ENCODE assay signal across 17 cellular contexts in genomic region chr2:200797242-200797770, GRCh38. TPM values are rescaled to one million over a fixed set of nuclear protein-coding genes. Genes with fewer than 3 reads are reported as not detected.
A peak's percentile ranks its signal among the peaks of the same experiment; 100 is the strongest.
DNase-seq lines count a peak whose midpoint lies in the region; ATAC-seq and TF ChIP-seq lines count a peak whose summit lies in the region.
"Had no signal": no experiment of that assay in that cellular context is flagged by ENCODE, and none has a peak within 500 bp of the region (broad histone marks: within the 10 kb centered on the region; RNA-seq: fewer than 3 reads in every experiment).

No MANE protein-coding gene starts in this region.

- no peak overlapping the region for H3K14ac ChIP-seq in trophoblast cell (ENCODE audit: low read length)

- peak; percentile 52 for DNase-seq in OCI-M1 (lab: John Stamatoyannopoulos, UW)
- peak; percentile 80 for DNase-seq in fibroblast of villous mesenchyme (ENCODE audit: low read depth)
- DNase-seq in prostate gland (ENCODE audit: low spot score) = peak; percentile 48
- no peak for DNase-seq in NCI-H1417 treated with DMSO at 0.1 percent for 48 hours (lab: John Stamatoyannopoulos, UW)
- DNase-seq in activated naive CD4-positive, alpha-beta T cell treated with anti-CD3 and anti-CD28 coated beads, Interleukin-2, amount 50 U/mL, for 16 hours = no peak
- no peak for DNase-seq in trophoblast cell
- DNase-seq: activated CD4-positive, alpha-beta memory T cell treated with anti-CD3 and anti-CD28 coated beads for 36 hours; activated T-cell treated with anti-CD3 and anti-CD28 coated beads, Interleukin-2, amount 50 U/mL, for 72 hours; amniotic stem cell; MG63; NCI-H2171; posterior cingulate gyrus; thyroid gland had no signal

- H3K4me2 ChIP-seq in trophoblast cell (ENCODE audit: low read length) = no peak overlapping the region

- no peak overlapping the region for H2AFZ ChIP-seq in trophoblast cell (ENCODE audit: insufficient read depth, low read length, poor library complexity)

- H4K91ac ChIP-seq in trophoblast cell (ENCODE audit: low read depth, low read length) = no peak overlapping the region

- H3K23ac ChIP-seq in trophoblast cell (ENCODE audit: low read length) = no peak overlapping the region

- no peak for TF ChIP-seq POLR2A in prostate gland (IDR thresholded peaks at IDR 0.05)

- 59% methylated on average over 7 of the region's 7 CpGs for WGBS in prostate gland
- no CpG with 5 or more reads among the region's 7 CpGs for WGBS in trophoblast cell (ENCODE audit: extremely low coverage, insufficient coverage, insufficient read length)

- no peak overlapping the region for H2BK5ac ChIP-seq in trophoblast cell (ENCODE audit: low read depth, low read length, poor library complexity)

- H3K18ac ChIP-seq in trophoblast cell (ENCODE audit: low read length) = no peak overlapping the region

- peaks cover 7% of the 10 kb centered on the region for H3K4me1 ChIP-seq in prostate gland (replicated peaks)
- H3K4me1 ChIP-seq in trophoblast cell (ENCODE audit: control insufficient read depth in 1 of 2, insufficient read depth in 2 of 2, low read length in 2 of 2) = no peaks in the 10 kb centered on the region

- intact Hi-C loops in prostate gland (cut with DNase I) = no loop called here

- ATAC-seq in HG02870 (IDR thresholded peaks at IDR 0.05; ENCODE audit: unreplicated experiment) = no peak
- ATAC-seq: activated T-cell treated with anti-CD3 and anti-CD28 coated beads, Interleukin-2, amount 50 U/mL, for 72 hours had no signal

- H3K36me3 ChIP-seq in prostate gland (no peaks in the 10 kb centered on the region), trophoblast cell (ENCODE audit: control insufficient read depth in 1 of 2, insufficient read depth in 2 of 2, low read length in 2 of 2) (no peaks in the 10 kb centered on the region)
- H3K36me3 ChIP-seq: MG63, thyroid gland had no signal

- H2AK5ac ChIP-seq in trophoblast cell (ENCODE audit: low read length) = no peak overlapping the region

- TF ChIP-seq CTCF in C4-2B (conservative IDR thresholded peaks at IDR 0.05) (no peak), fibroblast of villous mesenchyme (IDR thresholded peaks at IDR 0.05; ENCODE audit: insufficient read depth, low read depth, low read length) (no peak), prostate gland (IDR thresholded peaks at IDR 0.05) (no peak)

- no peak overlapping the region for H2BK12ac ChIP-seq in trophoblast cell (ENCODE audit: low read length)

- H3K79me1 ChIP-seq in trophoblast cell (ENCODE audit: low read length) = no peaks in the 10 kb centered on the region

- H3K27ac ChIP-seq in C4-2B = peak overlapping the region; percentile 45
- H3K27ac ChIP-seq in prostate gland = peak overlapping the region; percentile 28 to 74
- H3K27ac ChIP-seq in trophoblast cell (ENCODE audit: low read depth, low read length) = no peak overlapping the region
- H3K27ac ChIP-seq: SK-N-MC, thyroid gland had no signal

- no peak overlapping the region for H3K9ac ChIP-seq in trophoblast cell (ENCODE audit: low read length)

- H3K4me3 ChIP-seq in fibroblast of villous mesenchyme (ENCODE audit: low read depth, low read length) (no peak overlapping the region), prostate gland (no peak overlapping the region), trophoblast cell (ENCODE audit: low read depth, low read length) (no peak overlapping the region)
- H3K4me3 ChIP-seq: coronary artery, MG63, SK-N-MC, thyroid gland had no signal

- no peaks in the 10 kb centered on the region for H3K79me2 ChIP-seq in trophoblast cell (ENCODE audit: control insufficient read depth, insufficient read depth, low read length, poor library complexity)

- no peak overlapping the region for H3K4ac ChIP-seq in trophoblast cell (ENCODE audit: low read depth, low read length)

- no peak overlapping the region for H4K8ac ChIP-seq in trophoblast cell (ENCODE audit: low read depth, low read length)

- H3K27me3 ChIP-seq in prostate gland (replicated peaks; ENCODE audit: insufficient read depth) (no peaks in the 10 kb centered on the region), trophoblast cell (ENCODE audit: insufficient read depth, low read length) (no peaks in the 10 kb centered on the region)
- H3K27me3 ChIP-seq: MG63, thyroid gland had no signal

- H3K9me3 ChIP-seq in prostate gland (no peaks in the 10 kb centered on the region), trophoblast cell (ENCODE audit: insufficient read depth, low read depth, low read length) (no peaks in the 10 kb centered on the region)
- H3K9me3 ChIP-seq: MG63, thyroid gland had no signal

- H4K12ac ChIP-seq in trophoblast cell (ENCODE audit: low read depth, low read length) = no peak overlapping the region

- H2BK120ac ChIP-seq in trophoblast cell (ENCODE audit: insufficient read depth, low read length, poor library complexity) = no peak overlapping the region

RNA-seq across cellular contexts. Expression of gene BZW1, which starts 14.4 kb away (rescaled TPM):
- total RNA-seq in fibroblast of villous mesenchyme (528 and 662 TPM in 2 replicates), prostate gland (100 to 1,000 TPM; 219 to 232 TPM)
- 153 and 170 TPM in 2 replicates for polyA plus RNA-seq in trophoblast cell (2013)

Comparison
In these comparisons a context has a peak if more than half of its experiments do, and no peak if none do; other contexts are left out.
1. DNase-seq: peak in OCI-M1 (single experiment), fibroblast of villous mesenchyme (single experiment) and prostate gland (single experiment); none in NCI-H1417 treated with DMSO at 0.1 percent for 48 hours (single experiment), activated naive CD4-positive, alpha-beta T cell treated with anti-CD3 and anti-CD28 coated beads, Interleukin-2, amount 50 U/mL, for 16 hours (single experiment) and trophoblast cell (0 of 2).